In genomic region chr19:12333162-12334159, GRCh38 we compare ENCODE assay signal across 1 cellular context.
A peak's percentile ranks its signal among the peaks of the same experiment; 100 is the strongest.
TF ChIP-seq lines count a peak whose summit lies in the region.

TSS of gene ZNF563 (minus strand) at chr19:12333633. CDS start at chr19:12333482, 151 bp downstream.

TF ChIP-seq in HEK293, 187 proteins besides CTCF, POLR2A, EP300 and RAD21 (continued from another document and continues in another):
- TF ChIP-seq ZNF76 (tag by site-specific recombination; IDR thresholded peaks at IDR 0.05; ENCODE audit: borderline replicate concordance, low read depth) (no peak), BCL6B (tag by site-specific recombination; IDR thresholded peaks at IDR 0.05) (no peak), ZNF610 (tag by site-specific recombination; IDR thresholded peaks at IDR 0.05; ENCODE audit: borderline replicate concordance) (no peak), ZNF26 (tag by site-specific recombination; IDR thresholded peaks at IDR 0.05) (no peak), ZBTB7A (tag by site-specific recombination; IDR thresholded peaks at IDR 0.05; ENCODE audit: low read depth) (no peak), ZBTB6 (tag by site-specific recombination; IDR thresholded peaks at IDR 0.05) (no peak), ZNF704 (tag by site-specific recombination; IDR thresholded peaks at IDR 0.05) (no peak), ZSCAN16 (tag by site-specific recombination; IDR thresholded peaks at IDR 0.05) (no peak), TCF7L2 (IDR thresholded peaks at IDR 0.05; ENCODE audit: borderline replicate concordance, low read depth, low read length) (peak; percentile 89), GLI4 (tag by site-specific recombination; IDR thresholded peaks at IDR 0.05) (no peak), HOXC10 (CRISPR knock-in tag; IDR thresholded peaks at IDR 0.05) (no peak), ZSCAN30 (tag by site-specific recombination; IDR thresholded peaks at IDR 0.05) (no peak), ATF2 (tag by site-specific recombination; IDR thresholded peaks at IDR 0.05; ENCODE audit: low read depth) (no peak), ZNF112 (tag by site-specific recombination; IDR thresholded peaks at IDR 0.05) (no peak), ZBTB11 (tag by site-specific recombination; conservative IDR thresholded peaks at IDR 0.05; ENCODE audit: low read depth) (no peak), ZBTB49 (tag by site-specific recombination; IDR thresholded peaks at IDR 0.05; ENCODE audit: low read depth) (no peak), YY2 (tag by site-specific recombination; IDR thresholded peaks at IDR 0.05) (no peak), ZNF514 (tag by site-specific recombination; IDR thresholded peaks at IDR 0.05) (no peak), YY1 (tag by site-specific recombination; IDR thresholded peaks at IDR 0.05) (no peak), WT1 (tag by site-specific recombination; IDR thresholded peaks at IDR 0.05) (no peak), KLF16 (tag by site-specific recombination; IDR thresholded peaks at IDR 0.05) (no peak), KLF17 (tag by site-specific recombination; IDR thresholded peaks at IDR 0.05) (no peak), ZNF658 (tag by site-specific recombination; IDR thresholded peaks at IDR 0.05) (no peak), PBX3 (CRISPR knock-in tag; IDR thresholded peaks at IDR 0.05) (0 out of 2 replicates have a peak, but pooled peaks have one; percentile 89), ZNF558 (tag by site-specific recombination; IDR thresholded peaks at IDR 0.05) (no peak), IKZF3 (tag by site-specific recombination; IDR thresholded peaks at IDR 0.05) (no peak), ZNF221 (tag by site-specific recombination; IDR thresholded peaks at IDR 0.05; ENCODE audit: borderline replicate concordance) (no peak), ZNF518A (tag by site-specific recombination; conservative IDR thresholded peaks at IDR 0.05; ENCODE audit: low read depth) (no peak), ZNF155 (tag by site-specific recombination; IDR thresholded peaks at IDR 0.05) (no peak), ZNF521 (tag by site-specific recombination; IDR thresholded peaks at IDR 0.05) (no peak), ZNF623 (tag by site-specific recombination; IDR thresholded peaks at IDR 0.05) (no peak), MEIS1 (CRISPR knock-in tag; IDR thresholded peaks at IDR 0.05; ENCODE audit: borderline replicate concordance) (no peak), ZNF214 (tag by site-specific recombination; IDR thresholded peaks at IDR 0.05; ENCODE audit: borderline replicate concordance) (no peak), ZNF660 (tag by site-specific recombination; IDR thresholded peaks at IDR 0.05) (no peak), ZNF530 (tag by site-specific recombination; IDR thresholded peaks at IDR 0.05; ENCODE audit: low read depth) (no peak), ZNF843 (tag by site-specific recombination; IDR thresholded peaks at IDR 0.05) (no peak), ZNF792 (tag by site-specific recombination; IDR thresholded peaks at IDR 0.05) (no peak), ZNF624 (tag by site-specific recombination; IDR thresholded peaks at IDR 0.05) (no peak), GLIS1 (tag by site-specific recombination; IDR thresholded peaks at IDR 0.05) (no peak), ZNF184 (tag by site-specific recombination; IDR thresholded peaks at IDR 0.05) (no peak), ZNF423 (tag by site-specific recombination; IDR thresholded peaks at IDR 0.05) (no peak), GFI1B (tag by site-specific recombination; IDR thresholded peaks at IDR 0.05) (no peak), KLF1 (tag by site-specific recombination; IDR thresholded peaks at IDR 0.05) (no peak; the same call in 1 of the 2 replicates), HOXD13 (CRISPR knock-in tag; IDR thresholded peaks at IDR 0.05; ENCODE audit: borderline replicate concordance) (no peak), BCL11A (tag by site-specific recombination; IDR thresholded peaks at IDR 0.05; ENCODE audit: low read depth) (no peak), ZNF664 (tag by site-specific recombination; IDR thresholded peaks at IDR 0.05) (no peak)
